22 cellular contexts compared by ENCODE assay signal in the genomic region with DNA sequence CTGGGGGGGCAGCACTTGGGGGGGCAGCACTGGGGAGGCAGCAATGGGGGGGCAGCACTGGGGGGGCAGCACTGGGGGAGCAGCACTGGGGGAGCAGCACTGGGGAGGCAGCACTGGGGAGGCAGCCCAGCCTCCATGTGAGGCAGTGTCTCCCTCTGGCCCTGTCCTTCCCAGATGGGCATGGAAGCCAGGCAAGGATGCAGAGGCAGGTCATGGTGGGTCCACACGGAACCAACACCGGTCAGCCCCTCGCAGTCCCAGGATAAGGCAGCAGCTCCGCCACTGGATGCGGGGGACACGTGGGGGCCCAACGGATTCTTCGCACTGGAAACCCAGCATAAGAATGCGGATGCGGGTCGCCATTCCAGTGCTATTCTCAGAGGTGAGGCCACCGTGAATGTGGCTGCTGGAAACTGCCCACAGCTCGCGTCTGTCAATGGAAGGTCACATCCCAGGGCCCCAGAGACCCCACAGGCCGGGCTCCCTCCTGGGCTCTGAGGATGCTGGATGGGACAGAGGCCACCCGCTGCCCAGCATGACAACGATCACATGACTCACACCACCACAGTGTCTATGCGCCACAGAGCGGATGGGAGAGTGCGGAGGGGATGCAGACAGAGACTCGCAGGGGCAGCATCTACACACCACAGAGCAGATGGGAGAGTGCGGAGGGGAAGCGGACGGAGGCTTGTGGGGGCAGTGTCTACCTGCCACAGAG. TPM values are rescaled to one million over a fixed set of nuclear protein-coding genes. Genes with fewer than 3 reads are reported as not detected.
DNase-seq lines count a peak whose midpoint lies in the region; ATAC-seq and TF ChIP-seq lines count a peak whose summit lies in the region.
"Had no signal": no experiment of that assay in that cellular context is flagged by ENCODE, and none has a peak within 500 bp of the region (broad histone marks: within the 10 kb centered on the region; RNA-seq: fewer than 3 reads in every experiment).

No MANE protein-coding gene starts in this region.

- 99% methylated on average over 19 of the region's 24 CpGs for WGBS in prostate gland

- H3K27me3 ChIP-seq in SJCRH30 (no peaks in the 10 kb centered on the region), dorsolateral prefrontal cortex (no peaks in the 10 kb centered on the region), prostate gland (replicated peaks; ENCODE audit: insufficient read depth) (no peaks in the 10 kb centered on the region), foreskin keratinocyte (no peaks in the 10 kb centered on the region)
- H3K27me3 ChIP-seq: Peyer's patch had no signal

- intact Hi-C loops in dorsolateral prefrontal cortex (cut with DNase I): loop anchor here (2.0 to 10.0 kb wide), 4 partner anchors 65 to 135 kb away; a partner anchor contains a TSS
- intact Hi-C loops in prostate gland (cut with DNase I): no loop called here

- no peaks in the 10 kb centered on the region for H3K9me3 Mint-ChIP-seq in osteocyte (ENCODE audit: unreplicated experiment)
- H3K9me3 Mint-ChIP-seq: CD8-positive, alpha-beta memory T cell had no signal

- TF ChIP-seq CTCF in dorsolateral prefrontal cortex (IDR thresholded peaks at IDR 0.05 in 54 of 56, conservative IDR thresholded peaks at IDR 0.05 in 2 of 56; ENCODE audit: low read depth in 1 of 56, partially characterized antibody in 56 of 56) (no peak), osteocyte (IDR thresholded peaks at IDR 0.05) (no peak), prostate gland (IDR thresholded peaks at IDR 0.05) (no peak), foreskin keratinocyte (conservative IDR thresholded peaks at IDR 0.05) (no peak)

- H3K36me3 Mint-ChIP-seq in osteocyte (ENCODE audit: unreplicated experiment): peaks cover 19% of the 10 kb centered on the region

- peak overlapping the region; percentile 35 for H3K27ac Mint-ChIP-seq in osteocyte (ENCODE audit: unreplicated experiment)
- H3K27ac Mint-ChIP-seq: CD8-positive, alpha-beta memory T cell; HFFc6 had no signal

- H3K4me3 ChIP-seq in SJCRH30: no peak overlapping the region
- peak overlapping the region in 2 of 59 donors; percentile 21 to 33 for H3K4me3 ChIP-seq in dorsolateral prefrontal cortex
- no peak overlapping the region for H3K4me3 ChIP-seq in prostate gland
- H3K4me3 ChIP-seq: Peyer's patch had no signal

- DNase-seq in Ammon's horn (ENCODE audit: low spot score) (peak; percentile 33), SJCRH30 (peak in 1 of 2 experiments; percentile 43), dorsolateral prefrontal cortex (peak in 2 of 10 donors; percentile 39 to 51), osteocyte (ENCODE audit: extremely low spot score, unreplicated experiment) (no peak), prostate gland (ENCODE audit: low spot score) (no peak), NCI-H510A treated with DMSO at 0.1 percent for 48 hours (lab: John Stamatoyannopoulos, UW) (no peak), foreskin keratinocyte (no peak)
- DNase-seq in activated CD4-positive, alpha-beta T cell treated with anti-CD3 and anti-CD28 coated beads for 48 hours: no peak
- DNase-seq: 8988T; Calu3; CD8-positive, alpha-beta memory T cell; DMS153; HFFc6; KG1; NCI-H2029 treated with DMSO at 0.1 percent for 48 hours; NCI-H226; NCI-H524 treated with DMSO at 0.1 percent for 48 hours; NCI-H82; Peyer's patch had no signal

- no peak for ATAC-seq in foreskin keratinocyte
- ATAC-seq: Right ventricle myocardium inferior had no signal

- H3K36me3 ChIP-seq in SJCRH30: no peaks in the 10 kb centered on the region
- no peaks in the 10 kb centered on the region for H3K36me3 ChIP-seq in prostate gland

- H3K4me1 Mint-ChIP-seq in osteocyte (ENCODE audit: unreplicated experiment): no peaks in the 10 kb centered on the region

- H3K9me3 ChIP-seq in SJCRH30 (replicated peaks) (peaks cover under 1% of the 10 kb centered on the region; the same call in 1 of the 2 replicates), prostate gland (no peaks in the 10 kb centered on the region)
- H3K9me3 ChIP-seq: Peyer's patch had no signal

- H3K27ac ChIP-seq in SJCRH30 (peak overlapping the region; percentile 99), dorsolateral prefrontal cortex (peak overlapping the region in 58 of 59 donors; percentile 85 to 100 (median 98)), prostate gland (no peak overlapping the region), foreskin keratinocyte (no peak overlapping the region)
- H3K27ac ChIP-seq: C4-2B, HL-60, Peyer's patch had no signal

- H3K4me1 ChIP-seq in SJCRH30: peaks cover 24% of the 10 kb centered on the region
- no peaks in the 10 kb centered on the region for H3K4me1 ChIP-seq in prostate gland (replicated peaks)
- H3K4me1 ChIP-seq in foreskin keratinocyte: no peaks in the 10 kb centered on the region
- H3K4me1 ChIP-seq: Peyer's patch had no signal

- TF ChIP-seq POLR2A in prostate gland (IDR thresholded peaks at IDR 0.05): no peak

- no peaks in the 10 kb centered on the region for H3K27me3 Mint-ChIP-seq in osteocyte (ENCODE audit: unreplicated experiment)
- H3K27me3 Mint-ChIP-seq: CD8-positive, alpha-beta memory T cell had no signal

- H3K4me3 Mint-ChIP-seq in osteocyte (ENCODE audit: unreplicated experiment): no peak overlapping the region
- H3K4me3 Mint-ChIP-seq: CD8-positive, alpha-beta memory T cell; HFFc6 had no signal

RNA-seq across cellular contexts. Expression of a gene that starts 59.0 kb away (rescaled TPM):
- total RNA-seq in SJCRH30 (2014; rRNA removed; shearing (Covaris generic)): 2.3 and 2.7 TPM in 2 replicates
- total RNA-seq in dorsolateral prefrontal cortex (10 to 100 TPM; 26.2 to 68.7 (median 45.4) TPM), osteocyte (24.6 and 27.4 TPM in 2 replicates), prostate gland (10 to 100 TPM; 86.1 to 87.5 TPM), foreskin keratinocyte (2.5 and 3.5 TPM in 2 replicates)
- 3.7 and 4.3 TPM in 2 replicates for polyA plus RNA-seq in foreskin keratinocyte

Comparison
In these comparisons a context has a peak if more than half of its experiments do, and no peak if none do; other contexts are left out.
1. H3K27ac ChIP-seq: peak in SJCRH30 (single experiment) and dorsolateral prefrontal cortex (58 of 59); none in prostate gland (0 of 2) and foreskin keratinocyte (single experiment).